In the genomic region with DNA sequence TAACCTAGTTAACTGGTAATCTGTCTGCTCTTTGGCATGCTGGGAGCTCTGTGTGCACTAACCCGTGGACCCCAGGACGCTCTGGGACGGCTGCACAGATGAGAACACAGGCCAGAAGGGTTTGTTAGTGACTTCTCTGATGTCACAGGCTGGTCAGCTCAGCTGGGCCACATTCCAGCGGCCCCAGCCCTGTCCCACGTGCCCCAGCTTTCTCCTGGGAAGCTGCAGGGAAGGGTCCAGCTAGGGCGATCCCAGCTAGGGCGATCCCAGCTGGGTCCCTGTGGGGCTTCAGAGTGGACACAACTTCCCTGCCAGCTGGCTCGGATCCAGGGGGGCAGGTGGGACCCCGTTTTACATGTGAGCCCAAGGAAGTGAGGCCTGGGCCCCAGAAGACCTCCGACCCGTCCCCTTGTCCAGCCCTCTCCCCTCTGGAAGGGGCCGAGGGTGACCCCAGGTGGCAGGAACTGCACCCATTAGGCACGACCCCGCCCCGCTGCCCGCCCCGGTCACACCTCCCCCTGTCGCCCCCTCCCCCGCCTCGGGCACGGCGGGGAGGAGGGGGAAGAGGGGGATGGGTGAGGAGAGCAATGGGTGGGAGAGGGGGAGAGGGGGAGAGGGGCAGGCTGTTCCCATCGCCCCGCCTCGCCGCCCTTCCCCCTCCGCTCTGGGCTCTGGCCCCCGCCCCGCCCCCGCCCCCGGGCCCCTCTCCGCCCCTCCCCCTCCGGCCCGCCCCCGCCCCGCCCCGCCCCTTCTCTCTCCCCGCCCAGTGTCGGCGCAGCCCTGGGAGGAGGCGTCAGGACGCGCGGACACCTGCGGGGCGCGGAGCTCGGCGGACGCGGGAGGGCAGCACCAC, we compare ENCODE assay signal across 1 cellular context.
TF ChIP-seq lines count a peak whose summit lies in the region.

No MANE protein-coding gene starts in this region.

TF ChIP-seq in HepG2, 621 proteins besides CTCF, POLR2A, EP300 and RAD21 (continued from another document and continues in another):
- TF ChIP-seq, protein P1, sequence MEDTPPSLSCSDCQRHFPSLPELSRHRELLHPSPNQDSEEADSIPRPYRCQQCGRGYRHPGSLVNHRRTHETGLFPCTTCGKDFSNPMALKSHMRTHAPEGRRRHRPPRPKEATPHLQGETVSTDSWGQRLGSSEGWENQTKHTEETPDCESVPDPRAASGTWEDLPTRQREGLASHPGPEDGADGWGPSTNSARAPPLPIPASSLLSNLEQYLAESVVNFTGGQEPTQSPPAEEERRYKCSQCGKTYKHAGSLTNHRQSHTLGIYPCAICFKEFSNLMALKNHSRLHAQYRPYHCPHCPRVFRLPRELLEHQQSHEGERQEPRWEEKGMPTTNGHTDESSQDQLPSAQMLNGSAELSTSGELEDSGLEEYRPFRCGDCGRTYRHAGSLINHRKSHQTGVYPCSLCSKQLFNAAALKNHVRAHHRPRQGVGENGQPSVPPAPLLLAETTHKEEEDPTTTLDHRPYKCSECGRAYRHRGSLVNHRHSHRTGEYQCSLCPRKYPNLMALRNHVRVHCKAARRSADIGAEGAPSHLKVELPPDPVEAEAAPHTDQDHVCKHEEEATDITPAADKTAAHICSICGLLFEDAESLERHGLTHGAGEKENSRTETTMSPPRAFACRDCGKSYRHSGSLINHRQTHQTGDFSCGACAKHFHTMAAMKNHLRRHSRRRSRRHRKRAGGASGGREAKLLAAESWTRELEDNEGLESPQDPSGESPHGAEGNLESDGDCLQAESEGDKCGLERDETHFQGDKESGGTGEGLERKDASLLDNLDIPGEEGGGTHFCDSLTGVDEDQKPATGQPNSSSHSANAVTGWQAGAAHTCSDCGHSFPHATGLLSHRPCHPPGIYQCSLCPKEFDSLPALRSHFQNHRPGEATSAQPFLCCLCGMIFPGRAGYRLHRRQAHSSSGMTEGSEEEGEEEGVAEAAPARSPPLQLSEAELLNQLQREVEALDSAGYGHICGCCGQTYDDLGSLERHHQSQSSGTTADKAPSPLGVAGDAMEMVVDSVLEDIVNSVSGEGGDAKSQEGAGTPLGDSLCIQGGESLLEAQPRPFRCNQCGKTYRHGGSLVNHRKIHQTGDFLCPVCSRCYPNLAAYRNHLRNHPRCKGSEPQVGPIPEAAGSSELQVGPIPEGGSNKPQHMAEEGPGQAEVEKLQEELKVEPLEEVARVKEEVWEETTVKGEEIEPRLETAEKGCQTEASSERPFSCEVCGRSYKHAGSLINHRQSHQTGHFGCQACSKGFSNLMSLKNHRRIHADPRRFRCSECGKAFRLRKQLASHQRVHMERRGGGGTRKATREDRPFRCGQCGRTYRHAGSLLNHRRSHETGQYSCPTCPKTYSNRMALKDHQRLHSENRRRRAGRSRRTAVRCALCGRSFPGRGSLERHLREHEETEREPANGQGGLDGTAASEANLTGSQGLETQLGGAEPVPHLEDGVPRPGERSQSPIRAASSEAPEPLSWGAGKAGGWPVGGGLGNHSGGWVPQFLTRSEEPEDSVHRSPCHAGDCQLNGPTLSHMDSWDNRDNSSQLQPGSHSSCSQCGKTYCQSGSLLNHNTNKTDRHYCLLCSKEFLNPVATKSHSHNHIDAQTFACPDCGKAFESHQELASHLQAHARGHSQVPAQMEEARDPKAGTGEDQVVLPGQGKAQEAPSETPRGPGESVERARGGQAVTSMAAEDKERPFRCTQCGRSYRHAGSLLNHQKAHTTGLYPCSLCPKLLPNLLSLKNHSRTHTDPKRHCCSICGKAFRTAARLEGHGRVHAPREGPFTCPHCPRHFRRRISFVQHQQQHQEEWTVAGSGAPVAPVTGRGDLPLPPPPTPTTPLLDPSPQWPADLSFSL (CRISPR knock-in tag; IDR thresholded peaks at IDR 0.05): no peak
- TF ChIP-seq, protein P2, sequence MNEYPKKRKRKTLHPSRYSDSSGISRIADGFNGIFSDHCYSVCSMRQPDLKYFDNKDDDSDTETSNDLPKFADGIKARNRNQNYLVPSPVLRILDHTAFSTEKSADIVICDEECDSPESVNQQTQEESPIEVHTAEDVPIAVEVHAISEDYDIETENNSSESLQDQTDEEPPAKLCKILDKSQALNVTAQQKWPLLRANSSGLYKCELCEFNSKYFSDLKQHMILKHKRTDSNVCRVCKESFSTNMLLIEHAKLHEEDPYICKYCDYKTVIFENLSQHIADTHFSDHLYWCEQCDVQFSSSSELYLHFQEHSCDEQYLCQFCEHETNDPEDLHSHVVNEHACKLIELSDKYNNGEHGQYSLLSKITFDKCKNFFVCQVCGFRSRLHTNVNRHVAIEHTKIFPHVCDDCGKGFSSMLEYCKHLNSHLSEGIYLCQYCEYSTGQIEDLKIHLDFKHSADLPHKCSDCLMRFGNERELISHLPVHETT (CRISPR knock-in tag; conservative IDR thresholded peaks at IDR 0.05): no peak
- TF ChIP-seq SYNCRIP (IDR thresholded peaks at IDR 0.05; ENCODE audit: insufficient read depth, low read depth, low read length) (no peak), ZFAT (CRISPR knock-in tag; conservative IDR thresholded peaks at IDR 0.05) (no peak), ZNF724P (CRISPR knock-in tag; IDR thresholded peaks at IDR 0.05; ENCODE audit: borderline replicate concordance) (0 out of 2 replicates have a peak, but pooled peaks have one; percentile 64), ZNF678 (CRISPR knock-in tag; IDR thresholded peaks at IDR 0.05) (no peak), ZNF3 (CRISPR knock-in tag; IDR thresholded peaks at IDR 0.05) (no peak), ZNF430 (CRISPR knock-in tag; IDR thresholded peaks at IDR 0.05) (peak; percentile 85; the same call in 1 of the 2 replicates), ZNF557 (CRISPR knock-in tag; IDR thresholded peaks at IDR 0.05) (no peak), KDM5B (CRISPR knock-in tag; IDR thresholded peaks at IDR 0.05; ENCODE audit: borderline replicate concordance) (peak; percentile 85; the same call in 1 of the 2 replicates), RARG (CRISPR knock-in tag; IDR thresholded peaks at IDR 0.05; ENCODE audit: low read depth) (no peak), KAT8 (CRISPR knock-in tag; IDR thresholded peaks at IDR 0.05) (no peak; the same call in 1 of the 2 replicates), TBL1XR1 (IDR thresholded peaks at IDR 0.05; ENCODE audit: borderline replicate concordance, low read length, partially characterized antibody) (no peak), ZNF331 (CRISPR knock-in tag; IDR thresholded peaks at IDR 0.05) (no peak), FOXC1 (CRISPR knock-in tag; IDR thresholded peaks at IDR 0.05; ENCODE audit: borderline replicate concordance) (peak; percentile 85; the same call in 1 of the 2 replicates), ZNF282 (IDR thresholded peaks at IDR 0.05; ENCODE audit: partially characterized antibody) (no peak), MLLT10 (CRISPR knock-in tag; IDR thresholded peaks at IDR 0.05) (no peak), KAT7 (CRISPR knock-in tag; IDR thresholded peaks at IDR 0.05; ENCODE audit: borderline replicate concordance) (no peak), JDP2 (CRISPR knock-in tag; IDR thresholded peaks at IDR 0.05; ENCODE audit: borderline replicate concordance) (no peak), ZNF564 (CRISPR knock-in tag; IDR thresholded peaks at IDR 0.05) (no peak), KAT2B (IDR thresholded peaks at IDR 0.05; ENCODE audit: borderline replicate concordance, low read depth, low read length) (no peak), ZFP82 (CRISPR knock-in tag; IDR thresholded peaks at IDR 0.05; ENCODE audit: borderline replicate concordance) (no peak), CEBPB (IDR thresholded peaks at IDR 0.05; ENCODE audit: borderline replicate concordance, low read depth, low read length) (no peak)
- TF ChIP-seq, protein P3, sequence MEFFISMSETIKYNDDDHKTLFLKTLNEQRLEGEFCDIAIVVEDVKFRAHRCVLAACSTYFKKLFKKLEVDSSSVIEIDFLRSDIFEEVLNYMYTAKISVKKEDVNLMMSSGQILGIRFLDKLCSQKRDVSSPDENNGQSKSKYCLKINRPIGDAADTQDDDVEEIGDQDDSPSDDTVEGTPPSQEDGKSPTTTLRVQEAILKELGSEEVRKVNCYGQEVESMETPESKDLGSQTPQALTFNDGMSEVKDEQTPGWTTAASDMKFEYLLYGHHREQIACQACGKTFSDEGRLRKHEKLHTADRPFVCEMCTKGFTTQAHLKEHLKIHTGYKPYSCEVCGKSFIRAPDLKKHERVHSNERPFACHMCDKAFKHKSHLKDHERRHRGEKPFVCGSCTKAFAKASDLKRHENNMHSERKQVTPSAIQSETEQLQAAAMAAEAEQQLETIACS (CRISPR knock-in tag; IDR thresholded peaks at IDR 0.05): no peak
- TF ChIP-seq, protein P4, sequence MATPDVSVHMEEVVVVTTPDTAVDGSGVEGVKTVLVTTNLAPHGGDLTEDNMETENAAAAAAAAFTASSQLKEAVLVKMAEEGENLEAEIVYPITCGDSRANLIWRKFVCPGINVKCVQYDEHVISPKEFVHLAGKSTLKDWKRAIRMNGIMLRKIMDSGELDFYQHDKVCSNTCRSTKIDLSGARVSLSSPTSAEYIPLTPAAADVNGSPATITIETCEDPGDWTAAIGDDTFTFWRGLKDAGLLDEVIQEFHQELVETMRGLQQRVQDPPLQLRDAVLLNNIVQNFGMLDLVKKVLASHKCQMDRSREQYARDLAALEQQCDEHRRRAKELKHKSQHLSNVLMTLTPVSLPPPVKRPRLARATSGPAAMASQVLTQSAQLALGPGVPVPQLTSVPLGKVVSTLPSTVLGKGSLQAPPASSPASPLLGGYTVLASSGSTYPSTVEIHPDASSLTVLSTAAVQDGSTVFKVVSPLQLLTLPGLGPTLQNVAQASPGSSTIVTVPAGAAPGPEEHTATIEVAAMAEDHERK (CRISPR knock-in tag; IDR thresholded peaks at IDR 0.05; ENCODE audit: low read depth): no peak
- TF ChIP-seq, protein P5, sequence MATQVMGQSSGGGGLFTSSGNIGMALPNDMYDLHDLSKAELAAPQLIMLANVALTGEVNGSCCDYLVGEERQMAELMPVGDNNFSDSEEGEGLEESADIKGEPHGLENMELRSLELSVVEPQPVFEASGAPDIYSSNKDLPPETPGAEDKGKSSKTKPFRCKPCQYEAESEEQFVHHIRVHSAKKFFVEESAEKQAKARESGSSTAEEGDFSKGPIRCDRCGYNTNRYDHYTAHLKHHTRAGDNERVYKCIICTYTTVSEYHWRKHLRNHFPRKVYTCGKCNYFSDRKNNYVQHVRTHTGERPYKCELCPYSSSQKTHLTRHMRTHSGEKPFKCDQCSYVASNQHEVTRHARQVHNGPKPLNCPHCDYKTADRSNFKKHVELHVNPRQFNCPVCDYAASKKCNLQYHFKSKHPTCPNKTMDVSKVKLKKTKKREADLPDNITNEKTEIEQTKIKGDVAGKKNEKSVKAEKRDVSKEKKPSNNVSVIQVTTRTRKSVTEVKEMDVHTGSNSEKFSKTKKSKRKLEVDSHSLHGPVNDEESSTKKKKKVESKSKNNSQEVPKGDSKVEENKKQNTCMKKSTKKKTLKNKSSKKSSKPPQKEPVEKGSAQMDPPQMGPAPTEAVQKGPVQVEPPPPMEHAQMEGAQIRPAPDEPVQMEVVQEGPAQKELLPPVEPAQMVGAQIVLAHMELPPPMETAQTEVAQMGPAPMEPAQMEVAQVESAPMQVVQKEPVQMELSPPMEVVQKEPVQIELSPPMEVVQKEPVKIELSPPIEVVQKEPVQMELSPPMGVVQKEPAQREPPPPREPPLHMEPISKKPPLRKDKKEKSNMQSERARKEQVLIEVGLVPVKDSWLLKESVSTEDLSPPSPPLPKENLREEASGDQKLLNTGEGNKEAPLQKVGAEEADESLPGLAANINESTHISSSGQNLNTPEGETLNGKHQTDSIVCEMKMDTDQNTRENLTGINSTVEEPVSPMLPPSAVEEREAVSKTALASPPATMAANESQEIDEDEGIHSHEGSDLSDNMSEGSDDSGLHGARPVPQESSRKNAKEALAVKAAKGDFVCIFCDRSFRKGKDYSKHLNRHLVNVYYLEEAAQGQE (IDR thresholded peaks at IDR 0.05; ENCODE audit: borderline replicate concordance in 1 of 2, low read depth in 1 of 2, low read length in 2 of 2): no peak
- TF ChIP-seq, protein P6, sequence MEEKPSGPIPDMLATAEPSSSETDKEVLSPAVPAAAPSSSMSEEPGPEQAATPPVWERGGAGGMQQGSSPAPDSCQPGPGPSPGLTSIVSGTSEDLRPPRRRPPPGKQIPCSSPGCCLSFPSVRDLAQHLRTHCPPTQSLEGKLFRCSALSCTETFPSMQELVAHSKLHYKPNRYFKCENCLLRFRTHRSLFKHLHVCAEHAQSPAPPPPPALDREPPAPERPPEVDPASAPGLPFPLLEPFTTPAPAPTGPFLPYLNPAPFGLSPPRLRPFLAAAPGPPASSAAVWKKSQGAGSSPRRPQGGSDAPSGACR (CRISPR knock-in tag; IDR thresholded peaks at IDR 0.05): no peak
- TF ChIP-seq, protein P7, sequence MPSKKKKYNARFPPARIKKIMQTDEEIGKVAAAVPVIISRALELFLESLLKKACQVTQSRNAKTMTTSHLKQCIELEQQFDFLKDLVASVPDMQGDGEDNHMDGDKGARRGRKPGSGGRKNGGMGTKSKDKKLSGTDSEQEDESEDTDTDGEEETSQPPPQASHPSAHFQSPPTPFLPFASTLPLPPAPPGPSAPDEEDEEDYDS (CRISPR knock-in tag; IDR thresholded peaks at IDR 0.05): no peak
- TF ChIP-seq, protein P8, sequence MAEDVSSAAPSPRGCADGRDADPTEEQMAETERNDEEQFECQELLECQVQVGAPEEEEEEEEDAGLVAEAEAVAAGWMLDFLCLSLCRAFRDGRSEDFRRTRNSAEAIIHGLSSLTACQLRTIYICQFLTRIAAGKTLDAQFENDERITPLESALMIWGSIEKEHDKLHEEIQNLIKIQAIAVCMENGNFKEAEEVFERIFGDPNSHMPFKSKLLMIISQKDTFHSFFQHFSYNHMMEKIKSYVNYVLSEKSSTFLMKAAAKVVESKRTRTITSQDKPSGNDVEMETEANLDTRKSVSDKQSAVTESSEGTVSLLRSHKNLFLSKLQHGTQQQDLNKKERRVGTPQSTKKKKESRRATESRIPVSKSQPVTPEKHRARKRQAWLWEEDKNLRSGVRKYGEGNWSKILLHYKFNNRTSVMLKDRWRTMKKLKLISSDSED (CRISPR knock-in tag; IDR thresholded peaks at IDR 0.05): no peak
- TF ChIP-seq, protein P9, sequence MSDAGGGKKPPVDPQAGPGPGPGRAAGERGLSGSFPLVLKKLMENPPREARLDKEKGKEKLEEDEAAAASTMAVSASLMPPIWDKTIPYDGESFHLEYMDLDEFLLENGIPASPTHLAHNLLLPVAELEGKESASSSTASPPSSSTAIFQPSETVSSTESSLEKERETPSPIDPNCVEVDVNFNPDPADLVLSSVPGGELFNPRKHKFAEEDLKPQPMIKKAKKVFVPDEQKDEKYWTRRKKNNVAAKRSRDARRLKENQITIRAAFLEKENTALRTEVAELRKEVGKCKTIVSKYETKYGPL (CRISPR knock-in tag; IDR thresholded peaks at IDR 0.05): no peak
- TF ChIP-seq, protein P10, sequence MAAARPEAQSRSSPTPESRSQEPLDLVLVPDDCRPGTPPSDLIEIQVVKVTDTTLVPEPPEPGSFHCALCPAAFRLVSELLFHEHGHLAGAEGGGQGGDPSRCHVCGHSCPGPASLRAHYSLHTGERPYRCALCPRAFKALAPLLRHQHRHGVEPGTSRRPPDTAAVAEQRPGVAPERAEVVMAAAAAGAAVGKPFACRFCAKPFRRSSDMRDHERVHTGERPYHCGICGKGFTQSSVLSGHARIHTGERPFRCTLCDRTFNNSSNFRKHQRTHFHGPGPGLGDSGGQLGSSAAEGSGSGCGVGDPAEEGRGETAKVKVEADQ (CRISPR knock-in tag; IDR thresholded peaks at IDR 0.05; ENCODE audit: borderline replicate concordance): no peak
